Comparison of ENCODE assay signal across 10 cellular contexts in genomic region chr15:45197512-45197911, GRCh38. TPM values are rescaled to one million over a fixed set of nuclear protein-coding genes. Genes with fewer than 3 reads are reported as not detected.
DNase-seq lines count a peak whose midpoint lies in the region; ATAC-seq and TF ChIP-seq lines count a peak whose summit lies in the region.
"Had no signal": no experiment of that assay in that cellular context is flagged by ENCODE, and none has a peak within 500 bp of the region (broad histone marks: within the 10 kb centered on the region; RNA-seq: fewer than 3 reads in every experiment).

No MANE protein-coding gene starts in this region.

- peak overlapping the region; percentile 77 for H3K4me3 Mint-ChIP-seq in natural killer cell
- H3K4me3 Mint-ChIP-seq in natural killer cell treated with Interleukin-12 subunit alpha and Interleukin-12 subunit beta and Interleukin-15 and Interleukin-18, amount 100 ng/mL, for 72 hours = no peak overlapping the region

- H3K36me3 Mint-ChIP-seq in natural killer cell = no peaks in the 10 kb centered on the region
- no peaks in the 10 kb centered on the region for H3K36me3 Mint-ChIP-seq in natural killer cell treated with Interleukin-12 subunit alpha and Interleukin-12 subunit beta and Interleukin-15 and Interleukin-18, amount 100 ng/mL, for 72 hours
- H3K36me3 Mint-ChIP-seq: IgD-negative memory B cell had no signal

- DNase-seq in natural killer cell = no peak
- no peak for DNase-seq in natural killer cell treated with Interleukin-12 subunit alpha and Interleukin-12 subunit beta and Interleukin-15 and Interleukin-18, amount 100 ng/mL, for 72 hours (ENCODE audit: low spot score)
- peak in 1 of 2 experiments; percentile 20 for DNase-seq in SJCRH30
- DNase-seq in fibroblast of pulmonary artery (ENCODE audit: low read depth) = no peak
- no peak for DNase-seq in upper lobe of right lung
- DNase-seq in NCI-H2171 treated with DMSO at 0.1 percent for 48 hours (lab: John Stamatoyannopoulos, UW) = no peak

- H3K4me3 ChIP-seq in SJCRH30 = peak overlapping the region; percentile 65
- peak overlapping the region; percentile 87 for H3K4me3 ChIP-seq in fibroblast of pulmonary artery (replicated peaks; ENCODE audit: low read depth, low read length)
- H3K4me3 ChIP-seq in upper lobe of right lung = peak overlapping the region; percentile 68

- H3K9me3 ChIP-seq in SJCRH30 (replicated peaks) = no peaks in the 10 kb centered on the region
- H3K9me3 ChIP-seq in upper lobe of right lung = no peaks in the 10 kb centered on the region

- ATAC-seq in natural killer cell (no peak), upper lobe of right lung (no peak), HG02973 (IDR thresholded peaks at IDR 0.05; ENCODE audit: unreplicated experiment) (no peak), GM21619 (IDR thresholded peaks at IDR 0.05; ENCODE audit: unreplicated experiment) (no peak)
- no peak for ATAC-seq in natural killer cell treated with Interleukin-12 subunit alpha and Interleukin-12 subunit beta and Interleukin-15 and Interleukin-18, amount 100 ng/mL, for 72 hours

- intact Hi-C loops in natural killer cell (cut with micrococcal nuclease) = no loop called here
- intact Hi-C loops in upper lobe of right lung (cut with DNase I) = no loop called here

- no peaks in the 10 kb centered on the region for H3K27me3 ChIP-seq in SJCRH30
- H3K27me3 ChIP-seq in upper lobe of right lung = no peaks in the 10 kb centered on the region

- H3K27ac Mint-ChIP-seq in natural killer cell = no peak overlapping the region
- no peak overlapping the region for H3K27ac Mint-ChIP-seq in natural killer cell treated with Interleukin-12 subunit alpha and Interleukin-12 subunit beta and Interleukin-15 and Interleukin-18, amount 100 ng/mL, for 72 hours

- peaks cover 4 to 5% of the 10 kb centered on the region in 2 donors for H3K4me1 Mint-ChIP-seq in natural killer cell
- H3K4me1 Mint-ChIP-seq in natural killer cell treated with Interleukin-12 subunit alpha and Interleukin-12 subunit beta and Interleukin-15 and Interleukin-18, amount 100 ng/mL, for 72 hours (ENCODE audit: low read depth in 2 of 2) = peaks cover 5 to 20% of the 10 kb centered on the region in 2 donors

- H3K36me3 ChIP-seq in SJCRH30 (no peaks in the 10 kb centered on the region), upper lobe of right lung (no peaks in the 10 kb centered on the region)

- H3K4me1 ChIP-seq in SJCRH30 (no peaks in the 10 kb centered on the region), upper lobe of right lung (no peaks in the 10 kb centered on the region)

- peaks cover 0 to 4% of the 10 kb centered on the region in 2 donors for H3K27me3 Mint-ChIP-seq in natural killer cell (ENCODE audit: low read depth in 2 of 2)
- no peaks in the 10 kb centered on the region for H3K27me3 Mint-ChIP-seq in natural killer cell treated with Interleukin-12 subunit alpha and Interleukin-12 subunit beta and Interleukin-15 and Interleukin-18, amount 100 ng/mL, for 72 hours
- H3K27me3 Mint-ChIP-seq: IgD-negative memory B cell had no signal

- H3K27ac ChIP-seq in SJCRH30 = no peak overlapping the region
- no peak overlapping the region for H3K27ac ChIP-seq in upper lobe of right lung

- H3K9me3 Mint-ChIP-seq in natural killer cell = no peaks in the 10 kb centered on the region
- no peaks in the 10 kb centered on the region for H3K9me3 Mint-ChIP-seq in natural killer cell treated with Interleukin-12 subunit alpha and Interleukin-12 subunit beta and Interleukin-15 and Interleukin-18, amount 100 ng/mL, for 72 hours

- TF ChIP-seq CTCF in natural killer cell (IDR thresholded peaks at IDR 0.05) = no peak
- no peak for TF ChIP-seq CTCF in fibroblast of pulmonary artery (IDR thresholded peaks at IDR 0.05; ENCODE audit: low read length, missing control alignments)
- TF ChIP-seq CTCF in upper lobe of right lung (IDR thresholded peaks at IDR 0.05) = no peak

RNA-seq across cellular contexts. Expression of gene SHF, which starts 9.7 kb away (rescaled TPM):
- total RNA-seq in natural killer cell (1 to 10 TPM in 2 of 3 donors, under 1 TPM in 1; 0.94 to 2.4 (median 1.7) TPM), upper lobe of right lung (7.1 TPM)
- 1 to 10 TPM in 1 of 2 donors, under 1 TPM in 1; 0.81 to 1.4 TPM for total RNA-seq in natural killer cell treated with Interleukin-12 subunit alpha and Interleukin-12 subunit beta and Interleukin-15 and Interleukin-18, amount 100 ng/mL, for 72 hours
- 22.1 and 22.9 TPM in 2 replicates for total RNA-seq in SJCRH30 (2014; rRNA removed; shearing (Covaris generic))

RNA-seq across cellular contexts. Expression of gene SLC28A2, which starts 54.5 kb away (rescaled TPM):
- not detected for total RNA-seq in natural killer cell
- not detected for total RNA-seq in natural killer cell treated with Interleukin-12 subunit alpha and Interleukin-12 subunit beta and Interleukin-15 and Interleukin-18, amount 100 ng/mL, for 72 hours
- total RNA-seq in SJCRH30 (2014; rRNA removed; shearing (Covaris generic)) = not detected in 2 replicates
- 0.35 TPM for total RNA-seq in upper lobe of right lung
- total RNA-seq: cerebellum had no signal
